Comparison of ENCODE assay signal across 27 cellular contexts in the genomic region with DNA sequence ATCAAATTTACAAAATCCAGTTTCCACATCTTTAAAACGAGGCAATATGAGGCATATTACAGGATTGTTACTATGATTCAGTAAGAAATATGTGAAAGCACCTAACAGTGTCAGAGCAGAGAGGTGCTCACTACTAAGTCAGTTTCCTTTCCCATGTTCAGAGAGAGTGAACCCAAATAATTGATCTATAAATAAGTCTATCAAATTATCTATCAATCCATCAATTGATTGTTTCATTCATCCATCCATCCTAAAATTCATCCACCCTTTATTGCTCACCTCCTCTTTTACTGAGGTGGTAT.
DNase-seq lines count a peak whose midpoint lies in the region; ATAC-seq, FAIRE-seq and TF ChIP-seq lines count a peak whose summit lies in the region.
"Had no signal": no experiment of that assay in that cellular context is flagged by ENCODE, and none has a peak within 500 bp of the region (broad histone marks: within the 10 kb centered on the region; RNA-seq: fewer than 3 reads in every experiment).

No MANE protein-coding gene starts in this region.

- H3K9me3 ChIP-seq in OCI-LY3 (ENCODE audit: insufficient read depth, low read length), result no peaks in the 10 kb centered on the region
- H3K9me3 ChIP-seq: esophagus muscularis mucosa, neutrophil, prostate gland, sigmoid colon, tibial artery had no signal

- no peak overlapping the region for H2AFZ ChIP-seq in OCI-LY3 (ENCODE audit: low read depth, low read length)
- H2AFZ ChIP-seq: GM23338 had no signal

- H3K27ac ChIP-seq in OCI-LY3 (ENCODE audit: low read length), result no peak overlapping the region
- H3K27ac ChIP-seq: esophagus muscularis mucosa, neutrophil, prostate gland, sigmoid colon, tibial artery had no signal

- peaks cover 9% of the 10 kb centered on the region for H3K4me1 ChIP-seq in OCI-LY3 (ENCODE audit: low read length)
- H3K4me1 ChIP-seq: prostate gland had no signal

- intact Hi-C loops in CD14-positive monocyte (cut with micrococcal nuclease), result no loop called here

- H3K4me1 Mint-ChIP-seq in CD14-positive monocyte, result no peaks in the 10 kb centered on the region

- H3K4me3 ChIP-seq in OCI-LY3 (ENCODE audit: low read length), result 0 out of 2 replicates have a peak overlapping the region, but pooled peaks have one; percentile 8
- H3K4me3 ChIP-seq: esophagus muscularis mucosa, GM23338, K562, prostate gland, sigmoid colon, tibial artery had no signal

- no peak overlapping the region for H3K4me3 Mint-ChIP-seq in CD14-positive monocyte
- H3K4me3 Mint-ChIP-seq: CD4-positive, alpha-beta T cell; GM23338; stimulated activated naive CD8-positive, alpha-beta T cell treated with anti-CD3 and anti-CD28 coated beads, Interleukin-15, Interleukin-2, amounts not matched to agents 100 ng/mL and 50 ng/mL, for 24 hours had no signal

- TF ChIP-seq CTCF in OCI-LY3 (IDR thresholded peaks at IDR 0.05; ENCODE audit: low read depth, low read length), result no peak
- no peak for TF ChIP-seq CTCF in CD14-positive monocyte (IDR thresholded peaks at IDR 0.05)

- no peaks in the 10 kb centered on the region for H3K36me3 Mint-ChIP-seq in CD14-positive monocyte

- H3K36me3 ChIP-seq in OCI-LY3 (replicated peaks; ENCODE audit: low read depth, low read length), result no peaks in the 10 kb centered on the region
- H3K36me3 ChIP-seq: esophagus muscularis mucosa, neutrophil, prostate gland, sigmoid colon, tibial artery had no signal

- H4K20me1 ChIP-seq in OCI-LY3 (ENCODE audit: insufficient read depth, low read length), result no peaks in the 10 kb centered on the region

- H3K27ac Mint-ChIP-seq in CD14-positive monocyte, result no peak overlapping the region
- H3K27ac Mint-ChIP-seq: CD4-positive, alpha-beta T cell; GM23338; stimulated activated naive CD8-positive, alpha-beta T cell treated with anti-CD3 and anti-CD28 coated beads, Interleukin-15, Interleukin-2, amounts not matched to agents 100 ng/mL and 50 ng/mL, for 24 hours had no signal

- peak overlapping the region; percentile 45 for H3K4me2 ChIP-seq in OCI-LY3 (ENCODE audit: low read length)
- H3K4me2 ChIP-seq: GM23338 had no signal

- no peak overlapping the region for H3K9ac ChIP-seq in OCI-LY3 (ENCODE audit: low read length)

- no peaks in the 10 kb centered on the region; the same call in 1 of the 2 replicates for H3K27me3 ChIP-seq in OCI-LY3 (ENCODE audit: low read depth, low read length)
- H3K27me3 ChIP-seq: esophagus muscularis mucosa, neutrophil, sigmoid colon, tibial artery had no signal

- no peak for TF ChIP-seq POLR2A in GM12891 (IDR thresholded peaks at IDR 0.05; ENCODE audit: low read depth, low read length)

- no peaks in the 10 kb centered on the region for H3K79me2 ChIP-seq in OCI-LY3 (ENCODE audit: low read length)

- no peak for DNase-seq in CD14-positive monocyte (ENCODE audit: low spot score)
- DNase-seq in GM12891 (ENCODE audit: insufficient read length, low spot score), result no peak
- DNase-seq: activated naive CD4-positive, alpha-beta T cell treated with Interleukin-2 at 50 U/mL for 16 hours; amygdala; CD4-positive, alpha-beta T cell; effector CD8-positive, alpha-beta T cell; foreskin melanocyte; mesendoderm; NCI-H1694; NCI-H524 treated with DMSO at 0.1 percent for 48 hours; SHP77 treated with DMSO at 0.1 percent for 48 hours; sigmoid colon; tibial artery had no signal

- no peak for FAIRE-seq in GM12891 (lab: Jason Lieb, UNC)
- FAIRE-seq: bronchial epithelial cell, colon, K562 had no signal

- no peaks in the 10 kb centered on the region for H3K27me3 Mint-ChIP-seq in CD14-positive monocyte (ENCODE audit: low read depth in 3 of 3)
- H3K27me3 Mint-ChIP-seq: CD4-positive, alpha-beta T cell; stimulated activated naive CD8-positive, alpha-beta T cell treated with anti-CD3 and anti-CD28 coated beads, Interleukin-15, Interleukin-2, amounts not matched to agents 100 ng/mL and 50 ng/mL, for 24 hours had no signal

- H3K9me3 Mint-ChIP-seq in CD14-positive monocyte, result peaks cover 0 to 2% (median 0%) of the 10 kb centered on the region in 7 donors
- H3K9me3 Mint-ChIP-seq: CD4-positive, alpha-beta T cell; GM23338; stimulated activated naive CD8-positive, alpha-beta T cell treated with anti-CD3 and anti-CD28 coated beads, Interleukin-15, Interleukin-2, amounts not matched to agents 100 ng/mL and 50 ng/mL, for 24 hours had no signal

- ATAC-seq in GM18868 (IDR thresholded peaks at IDR 0.05; ENCODE audit: unreplicated experiment), result peak; percentile 8
- ATAC-seq in GM19395 (IDR thresholded peaks at IDR 0.05; ENCODE audit: unreplicated experiment), result peak; percentile 21
- peak; percentile 8 for ATAC-seq in HG02973 (IDR thresholded peaks at IDR 0.05; ENCODE audit: unreplicated experiment)
- ATAC-seq in HG03442 (IDR thresholded peaks at IDR 0.05; ENCODE audit: unreplicated experiment), result no peak
- ATAC-seq: GM23338, K562, Panc1 had no signal

TF ChIP-seq in GM12891, 5 proteins besides CTCF, POLR2A, EP300 and RAD21:
- TF ChIP-seq SPI1 (IDR thresholded peaks at IDR 0.05; ENCODE audit: low read depth, low read length) (no peak), POLR2AphosphoS5 (IDR thresholded peaks at IDR 0.05; ENCODE audit: low read depth, low read length) (no peak), TAF1 (IDR thresholded peaks at IDR 0.05; ENCODE audit: low read depth, low read length) (no peak), PAX5 (IDR thresholded peaks at IDR 0.05; ENCODE audit: insufficient read depth, low read length, severe bottlenecking) (no peak), POU2F2 (IDR thresholded peaks at IDR 0.05; ENCODE audit: low read depth, low read length) (no peak)
TF ChIP-seq in GM12891: peak in this region for 0.
